ENCODE assay signal across 8 cellular contexts in genomic region chr15:70504305-70504951, GRCh38.
DNase-seq lines count a peak whose midpoint lies in the region; ATAC-seq and TF ChIP-seq lines count a peak whose summit lies in the region.

No MANE protein-coding gene starts in this region.

- H3K36me3 ChIP-seq in WERI-Rb-1 = no peaks in the 10 kb centered on the region
- no peaks in the 10 kb centered on the region for H3K36me3 ChIP-seq in right atrium auricular region
- no peaks in the 10 kb centered on the region for H3K36me3 ChIP-seq in tibial nerve
- H3K36me3 ChIP-seq in hepatocyte (replicated peaks; ENCODE audit: insufficient read depth, low read depth) = no peaks in the 10 kb centered on the region

- no peak overlapping the region for H3K27ac ChIP-seq in WERI-Rb-1
- H3K27ac ChIP-seq in right atrium auricular region = no peak overlapping the region
- H3K27ac ChIP-seq in tibial nerve = no peak overlapping the region
- H3K27ac ChIP-seq in hepatocyte = no peak overlapping the region

- H3K9me3 ChIP-seq in WERI-Rb-1 (ENCODE audit: severe bottlenecking) (no peaks in the 10 kb centered on the region), right atrium auricular region (peaks cover 0 to under 1% of the 10 kb centered on the region in 2 donors), tibial nerve (peaks cover 0 to under 1% (median 0%) of the 10 kb centered on the region in 4 donors), hepatocyte (ENCODE audit: low read depth) (no peaks in the 10 kb centered on the region)

- no peak overlapping the region for H3K4me2 ChIP-seq in hepatocyte

- no peak overlapping the region for H2AFZ ChIP-seq in hepatocyte

- 39 to 70% methylated on average over 3 to 8 of the region's 9 CpGs for WGBS in tibial nerve, 2 donors
- 63% methylated on average over 9 of the region's 9 CpGs for WGBS in hepatocyte (ENCODE audit: low lambda C conversion rate, missing lambda C conversion rate)

- H3K4me3 ChIP-seq in WERI-Rb-1 (ENCODE audit: low read depth, low read length) = no peak overlapping the region
- no peak overlapping the region for H3K4me3 ChIP-seq in right atrium auricular region
- H3K4me3 ChIP-seq in tibial nerve = no peak overlapping the region
- H3K4me3 ChIP-seq in hepatocyte = no peak overlapping the region

- peaks cover 0 to 30% of the 10 kb centered on the region in 2 donors for H3K4me1 ChIP-seq in right atrium auricular region
- H3K4me1 ChIP-seq in tibial nerve = peaks cover 0 to 35% (median 23%) of the 10 kb centered on the region in 4 donors
- peaks cover 29% of the 10 kb centered on the region for H3K4me1 ChIP-seq in hepatocyte (ENCODE audit: insufficient read depth)

- TF ChIP-seq POLR2A in tibial nerve (IDR thresholded peaks at IDR 0.05) = no peak

- no peaks in the 10 kb centered on the region for H3K79me2 ChIP-seq in hepatocyte

- TF ChIP-seq CTCF in WERI-Rb-1 (IDR thresholded peaks at IDR 0.05; ENCODE audit: low read depth, low read length) (no peak), right atrium auricular region (IDR thresholded peaks at IDR 0.05) (no peak), tibial nerve (IDR thresholded peaks at IDR 0.05) (no peak), hepatocyte (IDR thresholded peaks at IDR 0.05; ENCODE audit: poor library complexity) (no peak)

- ATAC-seq in GM19452 (IDR thresholded peaks at IDR 0.05; ENCODE audit: unreplicated experiment) = peak; percentile 54
- peak; percentile 31 for ATAC-seq in HG03469 (IDR thresholded peaks at IDR 0.05; ENCODE audit: unreplicated experiment)

- H3K27me3 ChIP-seq in WERI-Rb-1 (ENCODE audit: insufficient read depth, low read depth, severe bottlenecking) (no peaks in the 10 kb centered on the region), right atrium auricular region (no peaks in the 10 kb centered on the region), tibial nerve (no peaks in the 10 kb centered on the region), hepatocyte (no peaks in the 10 kb centered on the region)

- H3K9me2 ChIP-seq in hepatocyte (replicated peaks; ENCODE audit: insufficient read depth) = no peaks in the 10 kb centered on the region

- peak in 1 of 2 donors; percentile 39 for TF ChIP-seq EP300 in tibial nerve (IDR thresholded peaks at IDR 0.05)

- peak; percentile 70 for DNase-seq in ELR (ENCODE audit: low read depth)
- DNase-seq in WERI-Rb-1 = peak; percentile 85
- peak; percentile 73 for DNase-seq in right atrium auricular region (ENCODE audit: low spot score)
- DNase-seq in tibial nerve (ENCODE audit: low spot score in 2 of 2) = peak; percentile 27 to 44
- no peak for DNase-seq in NCI-H1694 (lab: John Stamatoyannopoulos, UW)
- no peak for DNase-seq in hepatocyte (ENCODE audit: low spot score)

- no peaks in the 10 kb centered on the region for H4K20me1 ChIP-seq in hepatocyte (ENCODE audit: insufficient read depth, poor library complexity, severe bottlenecking)

Comparison
In these comparisons a context has a peak if more than half of its experiments do, and no peak if none do; other contexts are left out.
1. DNase-seq: peak in ELR (single experiment), WERI-Rb-1 (single experiment), right atrium auricular region (single experiment) and tibial nerve (2 of 2); none in NCI-H1694 (single experiment) and hepatocyte (single experiment).